In genomic region chr3:50246517-50246954, GRCh38 we compare ENCODE assay signal across 8 cellular contexts. TPM values are rescaled to one million over a fixed set of nuclear protein-coding genes. Genes with fewer than 3 reads are reported as not detected.
A peak's percentile ranks its signal among the peaks of the same experiment; 100 is the strongest.
DNase-seq lines count a peak whose midpoint lies in the region; TF ChIP-seq lines count a peak whose summit lies in the region.

No MANE protein-coding gene starts in this region.

- H3K36me3 ChIP-seq in HAP-1 (replicated peaks), result peaks cover 6% of the 10 kb centered on the region
- peaks cover 0 to 22% (median 0%) of the 10 kb centered on the region in 3 donors for H3K36me3 ChIP-seq in esophagus squamous epithelium
- H3K36me3 ChIP-seq in transverse colon, result no peaks in the 10 kb centered on the region

- no peaks in the 10 kb centered on the region for H3K27me3 ChIP-seq in HAP-1 (ENCODE audit: low read depth)
- no peaks in the 10 kb centered on the region for H3K27me3 ChIP-seq in esophagus squamous epithelium
- H3K27me3 ChIP-seq in transverse colon, result no peaks in the 10 kb centered on the region

- peaks cover 3% of the 10 kb centered on the region for H3K36me3 Mint-ChIP-seq in osteocyte (ENCODE audit: unreplicated experiment)

- peak overlapping the region; percentile 95 for H3K27ac Mint-ChIP-seq in osteocyte (ENCODE audit: unreplicated experiment)

- WGBS in esophagus squamous epithelium, 2 donors, result no CpG with 5 or more reads among the region's 10 CpGs
- 23% methylated on average over 10 of the region's 10 CpGs; no CpG with 5 or more reads in 1 of the 2 donors for WGBS in transverse colon (ENCODE audit: low coverage in 1 of 2), 2 donors

- no peaks in the 10 kb centered on the region for H3K9me3 Mint-ChIP-seq in osteocyte (ENCODE audit: unreplicated experiment)

- H3K4me1 ChIP-seq in HAP-1 (peaks cover 15% of the 10 kb centered on the region), esophagus squamous epithelium (peaks cover 79 to 100% (median 88%) of the 10 kb centered on the region in 3 donors), transverse colon (peaks cover 46 to 96% (median 55%) of the 10 kb centered on the region in 4 donors)

- TF ChIP-seq POLR2A in esophagus squamous epithelium (IDR thresholded peaks at IDR 0.05) (peak in 1 of 4 donors; percentile 41), transverse colon (IDR thresholded peaks at IDR 0.05) (no peak)

- DNase-seq in Daoy (ENCODE audit: low read depth) (peak; percentile 97), HAP-1 (ENCODE audit: low spot score in 2 of 2) (no peak), NOMO-1 treated with DMSO at 0.1 percent for 48 hours (lab: John Stamatoyannopoulos, UW; ENCODE audit: unreplicated experiment) (peak; percentile 48), activated T-cell treated with anti-CD3 and anti-CD28 coated beads for 24 hours (ENCODE audit: low read depth) (peak; percentile 80), esophagus squamous epithelium (lab: John Stamatoyannopoulos, UW) (no peak), osteocyte (ENCODE audit: extremely low spot score, unreplicated experiment) (peak; percentile 97), transverse colon (peak; percentile 55), epidermal melanocyte (ENCODE audit: insufficient read length, low spot score) (no peak)

- in situ Hi-C loops in HAP-1 (cut with MboI; ENCODE audit: low sequenced_read_pairs) (no loop called here), transverse colon (cut with MboI; ENCODE audit: low pct_ligation_motif_present in 1 of 4, low pct_unique_long_range_greater_than_20kb in 1 of 4, low sequenced_read_pairs in 3 of 4) (no loop called here)

- TF ChIP-seq CTCF in esophagus squamous epithelium (IDR thresholded peaks at IDR 0.05) (peak in 1 of 6 experiments; percentile 18), osteocyte (IDR thresholded peaks at IDR 0.05) (peak; percentile 27), transverse colon (IDR thresholded peaks at IDR 0.05) (peak in 3 of 5 experiments; percentile 3 to 42 (median 15))

- no peak for TF ChIP-seq EP300 in transverse colon (IDR thresholded peaks at IDR 0.05; ENCODE audit: low read depth)

- H3K4me1 Mint-ChIP-seq in osteocyte (ENCODE audit: unreplicated experiment), result peaks cover 78% of the 10 kb centered on the region

- intact Hi-C loops in esophagus squamous epithelium (cut with DNase I), result no loop called here
- intact Hi-C loops in transverse colon (cut with DNase I; ENCODE audit: low total_unique reads), result loop anchor here (2.0 kb wide), 1 partner anchor 20 kb away; no protein-coding TSS in a partner anchor

- no peaks in the 10 kb centered on the region for H3K9me3 ChIP-seq in HAP-1
- no peaks in the 10 kb centered on the region for H3K9me3 ChIP-seq in esophagus squamous epithelium
- H3K9me3 ChIP-seq in transverse colon, result no peaks in the 10 kb centered on the region

- H3K27ac ChIP-seq in esophagus squamous epithelium, result peak overlapping the region; percentile 87 to 97 (median 92)
- peak overlapping the region; percentile 67 to 85 (median 82) for H3K27ac ChIP-seq in transverse colon

- peak overlapping the region; percentile 69 for H3K4me3 Mint-ChIP-seq in osteocyte (ENCODE audit: unreplicated experiment)

- H3K27me3 Mint-ChIP-seq in osteocyte (ENCODE audit: unreplicated experiment), result no peaks in the 10 kb centered on the region

- H3K4me3 ChIP-seq in HAP-1, result peak overlapping the region; percentile 21; the same call in 1 of the 2 replicates
- peak overlapping the region in 3 of 4 donors; percentile 44 to 66 (median 45) for H3K4me3 ChIP-seq in esophagus squamous epithelium
- peak overlapping the region in 1 of 4 donors; percentile 48 for H3K4me3 ChIP-seq in transverse colon

RNA-seq across cellular contexts. Expression of gene GNAI2, which starts 10.5 kb away (rescaled TPM):
- 139 and 163 TPM in 2 replicates for total RNA-seq in Daoy (2014; rRNA removed; shearing (Covaris generic))
- total RNA-seq in esophagus squamous epithelium (100 to 1,000 TPM in 2 of 4 donors, 10 to 100 TPM in 2; 39.8 to 122 (median 76.5) TPM), osteocyte (340 and 357 TPM in 2 replicates), transverse colon (100 to 1,000 TPM in 1 of 4 donors, 10 to 100 TPM in 3; 69.6 to 322 (median 74.8) TPM)

RNA-seq across cellular contexts. Expression of gene SEMA3B, which starts 22.4 kb away (rescaled TPM):
- 2.6 and 5.0 TPM in 2 replicates for total RNA-seq in Daoy (2014; rRNA removed; shearing (Covaris generic))
- total RNA-seq in esophagus squamous epithelium (1 to 10 TPM in 3 of 4 donors, under 1 TPM in 1; 0.70 to 8.2 (median 2.4) TPM), osteocyte (5.5 and 8.1 TPM in 2 replicates), transverse colon (100 to 1,000 TPM in 2 of 4 donors, 10 to 100 TPM in 2; 59.5 to 423 (median 122) TPM)

RNA-seq across cellular contexts. Expression of gene LSMEM2, which starts 32.4 kb away (rescaled TPM):
- 1.1 TPM in 1 of 2 replicates, not detected in the other for total RNA-seq in Daoy (2014; rRNA removed; shearing (Covaris generic))
- total RNA-seq in esophagus squamous epithelium (not detected), osteocyte (not detected in 2 replicates), transverse colon (not detected)

RNA-seq across cellular contexts. Expression of gene SLC38A3, which starts 41.5 kb away (rescaled TPM):
- total RNA-seq in Daoy (2014; rRNA removed; shearing (Covaris generic)), result not detected in 2 replicates
- total RNA-seq in esophagus squamous epithelium (not detected), osteocyte (3.9 and 4.5 TPM in 2 replicates), transverse colon (not detected)

RNA-seq across cellular contexts. Expression of gene IFRD2, which starts 45.7 kb away (rescaled TPM):
- total RNA-seq in Daoy (2014; rRNA removed; shearing (Covaris generic)), result 83.4 and 96.4 TPM in 2 replicates
- total RNA-seq in esophagus squamous epithelium (100 to 1,000 TPM in 1 of 4 donors, 10 to 100 TPM in 3; 49.0 to 100 (median 72.9) TPM), osteocyte (43.3 and 54.2 TPM in 2 replicates), transverse colon (100 to 1,000 TPM in 1 of 4 donors, 10 to 100 TPM in 3; 44.9 to 183 (median 59.5) TPM)

Comparison
In these comparisons a context has a peak if more than half of its experiments do, and no peak if none do; other contexts are left out.
1. DNase-seq: peak in Daoy (single experiment), NOMO-1 treated with DMSO at 0.1 percent for 48 hours (single experiment), activated T-cell treated with anti-CD3 and anti-CD28 coated beads for 24 hours (single experiment), osteocyte (single experiment) and transverse colon (single experiment); none in HAP-1 (0 of 2), esophagus squamous epithelium (single experiment) and epidermal melanocyte (single experiment).